ENCODE assay signal across 25 cellular contexts in genomic region chr5:9771079-9771478, GRCh38.
"Had no signal": no experiment of that assay in that cellular context is flagged by ENCODE, and none has a peak within 500 bp of the region (broad histone marks: within the 10 kb centered on the region; RNA-seq: fewer than 3 reads in every experiment).

No MANE protein-coding gene starts in this region.

- H3K9me3 ChIP-seq: colonic mucosa, esophagus muscularis mucosa, esophagus squamous epithelium, gastrocnemius medialis, gastroesophageal sphincter, heart left ventricle, heart right ventricle had no signal

- H3K36me3 ChIP-seq: colonic mucosa, esophagus muscularis mucosa, esophagus squamous epithelium, gastrocnemius medialis, gastroesophageal sphincter, heart left ventricle, heart right ventricle had no signal

- DNase-seq: colonic mucosa; cortex of kidney; dermis blood vessel endothelial cell; dorsolateral prefrontal cortex; effector CD4-positive, alpha-beta T cell; effector CD8-positive, alpha-beta T cell; effector memory CD4-positive, alpha-beta T cell; effector memory CD8-positive, alpha-beta T cell; endodermal cell; erythroblast; esophagus squamous epithelium; foreskin fibroblast; foreskin keratinocyte; foreskin melanocyte; gastrocnemius medialis; glutamatergic neuron; head of caudate nucleus; heart left ventricle; heart right ventricle had no signal

- H3K4me3 ChIP-seq: colonic mucosa, coronary artery, dorsolateral prefrontal cortex, esophagus muscularis mucosa, esophagus squamous epithelium, gastrocnemius medialis, gastroesophageal sphincter, heart left ventricle, heart right ventricle had no signal

- ATAC-seq: effector memory CD8-positive, alpha-beta T cell; esophagus mucosa; foreskin keratinocyte; gastrocnemius medialis; gastroesophageal sphincter; heart left ventricle; heart right ventricle had no signal

- H3K27ac ChIP-seq: colonic mucosa, coronary artery, dorsolateral prefrontal cortex, epithelial cell of prostate, esophagus muscularis mucosa, esophagus squamous epithelium, foreskin keratinocyte, gastrocnemius medialis, gastroesophageal sphincter, heart left ventricle, heart right ventricle had no signal

- H3K27me3 ChIP-seq: colonic mucosa, dorsolateral prefrontal cortex, esophagus muscularis mucosa, esophagus squamous epithelium, gastrocnemius medialis, gastroesophageal sphincter, heart left ventricle, heart right ventricle had no signal

- FAIRE-seq: endothelial cell of umbilical vein had no signal

- H3K4me1 ChIP-seq: colonic mucosa, esophagus muscularis mucosa, esophagus squamous epithelium, foreskin keratinocyte, gastrocnemius medialis, gastroesophageal sphincter, heart left ventricle, heart right ventricle had no signal
